In genomic region chr9:136330406-136330990, GRCh38 we compare ENCODE assay signal across 13 cellular contexts. TPM values are rescaled to one million over a fixed set of nuclear protein-coding genes. Genes with fewer than 3 reads are reported as not detected.
"Had no signal": no experiment of that assay in that cellular context is flagged by ENCODE, and none has a peak within 500 bp of the region (broad histone marks: within the 10 kb centered on the region; RNA-seq: fewer than 3 reads in every experiment).

No MANE protein-coding gene starts in this region.

- H3K36me3 Mint-ChIP-seq: activated naive CD4-positive, alpha-beta T cell treated with anti-CD3 and anti-CD28 coated beads, Interleukin-2, amount 10 ng/mL, durations not matched to agents 7 days and 5 days had no signal

- H3K4me3 Mint-ChIP-seq: activated naive CD4-positive, alpha-beta T cell treated with anti-CD3 and anti-CD28 coated beads, Interleukin-2, amount 10 ng/mL, durations not matched to agents 7 days and 5 days; activated T-helper 17 cell treated with anti-CD3 and anti-CD28 coated beads, Interleukin-2, amount 50 U/mL, for 72 hours; stimulated activated naive CD8-positive, alpha-beta T cell treated with anti-CD3 and anti-CD28 coated beads, Interleukin-15, Interleukin-2, amounts not matched to agents 100 ng/mL and 50 ng/mL, for 24 hours had no signal

- H3K27me3 Mint-ChIP-seq: activated T-helper 17 cell treated with anti-CD3 and anti-CD28 coated beads, Interleukin-2, amount 50 U/mL, for 72 hours; stimulated activated naive CD8-positive, alpha-beta T cell treated with anti-CD3 and anti-CD28 coated beads, Interleukin-15, Interleukin-2, amounts not matched to agents 100 ng/mL and 50 ng/mL, for 24 hours had no signal

- ATAC-seq: activated T-helper 17 cell treated with anti-CD3 and anti-CD28 coated beads, Interleukin-2, amount 50 U/mL, for 72 hours; psoas muscle had no signal

- H3K27me3 ChIP-seq: adrenal gland had no signal

- H3K9me3 Mint-ChIP-seq: activated naive CD4-positive, alpha-beta T cell treated with anti-CD3 and anti-CD28 coated beads, Interleukin-2, amount 10 ng/mL, durations not matched to agents 7 days and 5 days; activated T-helper 17 cell treated with anti-CD3 and anti-CD28 coated beads, Interleukin-2, amount 50 U/mL, for 72 hours; stimulated activated naive CD8-positive, alpha-beta T cell treated with anti-CD3 and anti-CD28 coated beads, Interleukin-15, Interleukin-2, amounts not matched to agents 100 ng/mL and 50 ng/mL, for 24 hours had no signal

- H3K4me1 Mint-ChIP-seq: activated T-helper 17 cell treated with anti-CD3 and anti-CD28 coated beads, Interleukin-2, amount 50 U/mL, for 72 hours had no signal

- H3K27ac ChIP-seq: adrenal gland, psoas muscle had no signal

- H3K27ac Mint-ChIP-seq: activated naive CD4-positive, alpha-beta T cell treated with anti-CD3 and anti-CD28 coated beads, Interleukin-2, amount 10 ng/mL, durations not matched to agents 7 days and 5 days; activated T-helper 17 cell treated with anti-CD3 and anti-CD28 coated beads, Interleukin-2, amount 50 U/mL, for 72 hours; stimulated activated naive CD8-positive, alpha-beta T cell treated with anti-CD3 and anti-CD28 coated beads, Interleukin-15, Interleukin-2, amounts not matched to agents 100 ng/mL and 50 ng/mL, for 24 hours had no signal

- DNase-seq: activated CD4-positive, alpha-beta T cell treated with anti-CD3 and anti-CD28 coated beads for 48 hours; activated naive CD4-positive, alpha-beta T cell treated with anti-CD3 and anti-CD28 coated beads, Interleukin-2, amount 10 ng/mL, durations not matched to agents 7 days and 5 days; activated T-cell treated with anti-CD3 and anti-CD28 coated beads for 4 hours; adrenal gland; central memory CD4-positive, alpha-beta T cell; nucleus accumbens; psoas muscle; stimulated activated CD4-positive, alpha-beta T cell treated with anti-CD3 and anti-CD28 coated beads, Interleukin-4, amount 100 ng/mL, for 1 hour; T1000 had no signal

- H3K9me3 ChIP-seq: adrenal gland, psoas muscle had no signal

- H3K4me3 ChIP-seq: adrenal gland, psoas muscle had no signal

RNA-seq across cellular contexts. Expression of gene CCDC187, which starts 26.6 kb away (rescaled TPM):
- total RNA-seq: activated CD8-positive, alpha-beta memory T cell treated with anti-CD3 and anti-CD28 coated beads for 36 hours; myocyte; psoas muscle had no signal
- polyA plus RNA-seq: psoas muscle had no signal
